In genomic region chr3:149385617-149386298, GRCh38 we compare ENCODE assay signal across 12 cellular contexts. TPM values are rescaled to one million over a fixed set of nuclear protein-coding genes. Genes with fewer than 3 reads are reported as not detected.
DNase-seq lines count a peak whose midpoint lies in the region; ATAC-seq and TF ChIP-seq lines count a peak whose summit lies in the region.
"Had no signal": no experiment of that assay in that cellular context is flagged by ENCODE, and none has a peak within 500 bp of the region (broad histone marks: within the 10 kb centered on the region; RNA-seq: fewer than 3 reads in every experiment).

No MANE protein-coding gene starts in this region.

- no peaks in the 10 kb centered on the region for H3K9me3 Mint-ChIP-seq in activated naive CD8-positive, alpha-beta T cell treated with anti-CD3 and anti-CD28 coated beads, Interleukin-2, amount 50 U/mL, for 24 hours
- H3K9me3 Mint-ChIP-seq: activated naive CD4-positive, alpha-beta T cell treated with anti-CD3 and anti-CD28 coated beads, Interleukin-2, amount 10 ng/mL, durations not matched to agents 7 days and 5 days had no signal

- DNase-seq in G401 (ENCODE audit: low spot score): peak; percentile 44
- no peak for DNase-seq in ascending aorta (ENCODE audit: low spot score in 2 of 2)
- no peak for DNase-seq in anterior cingulate cortex (lab: John Stamatoyannopoulos, UW)
- DNase-seq in ACHN: no peak
- DNase-seq in activated naive CD8-positive, alpha-beta T cell treated with anti-CD3 and anti-CD28 coated beads, Interleukin-2, amount 50 U/mL, for 24 hours: no peak
- DNase-seq: activated naive CD4-positive, alpha-beta T cell treated with anti-CD3 and anti-CD28 coated beads, Interleukin-2, amount 10 ng/mL, durations not matched to agents 7 days and 5 days had no signal

- no peak overlapping the region for H3K27ac Mint-ChIP-seq in activated naive CD8-positive, alpha-beta T cell treated with anti-CD3 and anti-CD28 coated beads, Interleukin-2, amount 50 U/mL, for 24 hours
- H3K27ac Mint-ChIP-seq: activated naive CD4-positive, alpha-beta T cell treated with anti-CD3 and anti-CD28 coated beads, Interleukin-2, amount 10 ng/mL, durations not matched to agents 7 days and 5 days had no signal

- no peaks in the 10 kb centered on the region for H3K36me3 Mint-ChIP-seq in activated naive CD8-positive, alpha-beta T cell treated with anti-CD3 and anti-CD28 coated beads, Interleukin-2, amount 50 U/mL, for 24 hours (ENCODE audit: low read depth)
- H3K36me3 Mint-ChIP-seq: activated naive CD4-positive, alpha-beta T cell treated with anti-CD3 and anti-CD28 coated beads, Interleukin-2, amount 10 ng/mL, durations not matched to agents 7 days and 5 days had no signal

- H3K9me3 ChIP-seq in ascending aorta (peaks cover 0 to 6% of the 10 kb centered on the region in 2 donors), liver (ENCODE audit: control insufficient read depth in 4 of 4, low read length in 3 of 4) (no peaks in the 10 kb centered on the region), skeletal muscle tissue (ENCODE audit: control insufficient read depth in 3 of 3, low read length in 3 of 3) (no peaks in the 10 kb centered on the region)
- H3K9me3 ChIP-seq: neutrophil had no signal

- 76% methylated on average over 7 of the region's 7 CpGs for WGBS in liver

- no peak overlapping the region for H3K4me3 Mint-ChIP-seq in activated naive CD8-positive, alpha-beta T cell treated with anti-CD3 and anti-CD28 coated beads, Interleukin-2, amount 50 U/mL, for 24 hours
- H3K4me3 Mint-ChIP-seq: activated naive CD4-positive, alpha-beta T cell treated with anti-CD3 and anti-CD28 coated beads, Interleukin-2, amount 10 ng/mL, durations not matched to agents 7 days and 5 days had no signal

- no peak for TF ChIP-seq RAD21 in liver (IDR thresholded peaks at IDR 0.05)

- no peak for ATAC-seq in GM19455 (IDR thresholded peaks at IDR 0.05; ENCODE audit: unreplicated experiment)
- no peak for ATAC-seq in activated naive CD8-positive, alpha-beta T cell treated with anti-CD3 and anti-CD28 coated beads, Interleukin-2, amount 50 U/mL, for 24 hours

- no peak overlapping the region for H3K4me3 ChIP-seq in ascending aorta
- H3K4me3 ChIP-seq in liver (ENCODE audit: low read depth in 1 of 3, low read length in 3 of 3): no peak overlapping the region
- no peak overlapping the region for H3K4me3 ChIP-seq in skeletal muscle tissue (ENCODE audit: low read length in 3 of 3)

- no peak for TF ChIP-seq CTCF in ascending aorta (IDR thresholded peaks at IDR 0.05)
- no peak for TF ChIP-seq CTCF in liver (IDR thresholded peaks at IDR 0.05; ENCODE audit: low read depth, low read length, missing input control)

- H3K36me3 ChIP-seq in ascending aorta (no peaks in the 10 kb centered on the region), liver (ENCODE audit: control insufficient read depth in 4 of 4, insufficient read depth in 3 of 4, low read depth in 1 of 4, low read length in 3 of 4) (no peaks in the 10 kb centered on the region), skeletal muscle tissue (ENCODE audit: control insufficient read depth in 3 of 3, insufficient read depth in 3 of 3, low read length in 3 of 3) (no peaks in the 10 kb centered on the region)
- H3K36me3 ChIP-seq: neutrophil had no signal

- peaks cover 0 to 29% of the 10 kb centered on the region in 2 donors for H3K4me1 ChIP-seq in ascending aorta
- H3K4me1 ChIP-seq in liver (ENCODE audit: control insufficient read depth in 4 of 4, insufficient read depth in 4 of 4, low read length in 3 of 4): peaks cover 0 to 2% (median 0%) of the 10 kb centered on the region in 4 donors
- peaks cover 3 to 17% (median 4%) of the 10 kb centered on the region in 3 donors for H3K4me1 ChIP-seq in skeletal muscle tissue (ENCODE audit: control insufficient read depth in 3 of 3, insufficient read depth in 3 of 3, low read length in 3 of 3)

- intact Hi-C loops in ascending aorta (cut with DNase I): no loop called here

- no peak overlapping the region for H3K9ac ChIP-seq in liver (ENCODE audit: low read depth in 1 of 2, low read length in 2 of 2)
- H3K9ac ChIP-seq in skeletal muscle tissue (ENCODE audit: low read depth in 1 of 3, low read length in 3 of 3): no peak overlapping the region

- H3K27me3 Mint-ChIP-seq in activated naive CD8-positive, alpha-beta T cell treated with anti-CD3 and anti-CD28 coated beads, Interleukin-2, amount 50 U/mL, for 24 hours: no peaks in the 10 kb centered on the region

- in situ Hi-C loops in G401 (cut with HindIII; ENCODE audit: low sequenced_read_pairs): no loop called here
- in situ Hi-C loops in ACHN (cut with HindIII; ENCODE audit: low pct_ligation_motif_present, low pct_unique_long_range_greater_than_20kb, low sequenced_read_pairs): no loop called here

- H3K27me3 ChIP-seq in ascending aorta: no peaks in the 10 kb centered on the region
- no peaks in the 10 kb centered on the region for H3K27me3 ChIP-seq in liver (ENCODE audit: control insufficient read depth in 4 of 4, insufficient read depth in 4 of 4, low read length in 3 of 4)
- H3K27me3 ChIP-seq in skeletal muscle tissue (ENCODE audit: control insufficient read depth in 3 of 3, insufficient read depth in 3 of 3, low read length in 3 of 3): no peaks in the 10 kb centered on the region
- H3K27me3 ChIP-seq: neutrophil had no signal

- peak overlapping the region; percentile 59 to 68 for H3K27ac ChIP-seq in ascending aorta
- peak overlapping the region in 1 of 2 donors; percentile 64 for H3K27ac ChIP-seq in liver (ENCODE audit: low read depth in 1 of 2, low read length in 2 of 2)
- H3K27ac ChIP-seq in skeletal muscle tissue (ENCODE audit: low read depth, low read length): peak overlapping the region; percentile 61
- H3K27ac ChIP-seq: neutrophil had no signal

- H3K4me1 Mint-ChIP-seq in activated naive CD8-positive, alpha-beta T cell treated with anti-CD3 and anti-CD28 coated beads, Interleukin-2, amount 50 U/mL, for 24 hours: no peaks in the 10 kb centered on the region
- H3K4me1 Mint-ChIP-seq: activated naive CD4-positive, alpha-beta T cell treated with anti-CD3 and anti-CD28 coated beads, Interleukin-2, amount 10 ng/mL, durations not matched to agents 7 days and 5 days had no signal

TF ChIP-seq in liver, 16 proteins besides CTCF, POLR2A, EP300 and RAD21:
- TF ChIP-seq MAX (IDR thresholded peaks at IDR 0.05) (no peak), HNF4A (conservative IDR thresholded peaks at IDR 0.05) (peak; percentile 22 to 28), HNF4G (IDR thresholded peaks at IDR 0.05) (peak; percentile 4)

RNA-seq across cellular contexts. Expression of gene TM4SF1, which starts 8.3 kb away (rescaled TPM):
- total RNA-seq in G401 (2014; rRNA removed; shearing (Covaris generic)): 1,040 and 1,132 TPM in 2 replicates
- total RNA-seq in ascending aorta: 487 TPM
- total RNA-seq in liver: 10 to 100 TPM; 21.5 to 31.5 TPM
- polyA plus RNA-seq in liver: 10 to 100 TPM; 20.0 to 28.8 TPM
- total RNA-seq in skeletal muscle tissue: 81.4 TPM

RNA-seq across cellular contexts. Expression of gene TM4SF18, which starts 52.3 kb away (rescaled TPM):
- 13.4 and 36.7 TPM in 2 replicates for total RNA-seq in G401 (2014; rRNA removed; shearing (Covaris generic))
- total RNA-seq in ascending aorta (6.2 TPM), liver (10 to 100 TPM in 1 of 2 donors, 1 to 10 TPM in 1; 5.1 to 12.6 TPM), skeletal muscle tissue (6.3 TPM)
- 1 to 10 TPM; 4.9 to 7.7 TPM for polyA plus RNA-seq in liver
- total RNA-seq: fibroblast of villous mesenchyme, kidney epithelial cell had no signal
